11 cellular contexts compared by ENCODE assay signal in genomic region chr2:85445316-85446295, GRCh38. TPM values are rescaled to one million over a fixed set of nuclear protein-coding genes. Genes with fewer than 3 reads are reported as not detected.
DNase-seq lines count a peak whose midpoint lies in the region; ATAC-seq, FAIRE-seq and TF ChIP-seq lines count a peak whose summit lies in the region.
"Had no signal": no experiment of that assay in that cellular context is flagged by ENCODE, and none has a peak within 500 bp of the region (broad histone marks: within the 10 kb centered on the region; RNA-seq: fewer than 3 reads in every experiment).

No MANE protein-coding gene starts in this region.

- intact Hi-C loops in K562 (cut with micrococcal nuclease), result no loop called here
- intact Hi-C loops in right lobe of liver (cut with DNase I), result no loop called here
- intact Hi-C loops in vagina (cut with DNase I), result no loop called here

- peaks cover 4% of the 10 kb centered on the region for H3K4me1 Mint-ChIP-seq in endothelial cell (ENCODE audit: unreplicated experiment)

- H3K4me1 ChIP-seq in K562 (replicated peaks in 1 of 2; ENCODE audit: control insufficient read depth in 2 of 2, insufficient read depth in 2 of 2, low read length in 2 of 2) (peaks cover 13 to 14% of the 10 kb centered on the region in 2 experiments; a peak in 4 of 5 replicates), right lobe of liver (peaks cover 0 to 23% (median 8%) of the 10 kb centered on the region in 4 donors), vagina (peaks cover 20% of the 10 kb centered on the region)
- H3K4me1 ChIP-seq: HAP-1 had no signal

- no peaks in the 10 kb centered on the region for H3K79me2 ChIP-seq in K562 (ENCODE audit: control insufficient read depth, insufficient read depth, low read length)

- TF ChIP-seq POLR2A in K562 (conservative IDR thresholded peaks at IDR 0.05) (no peak), right lobe of liver (IDR thresholded peaks at IDR 0.05) (peak; percentile 15), vagina (IDR thresholded peaks at IDR 0.05) (no peak)

- H3K27ac ChIP-seq in K562 (ENCODE audit: extremely low read depth, low read depth, low read length) (no peak overlapping the region), right lobe of liver (peak overlapping the region; percentile 18 to 67 (median 65)), vagina (peak overlapping the region; percentile 31)

- H3K27me3 Mint-ChIP-seq in endothelial cell (ENCODE audit: unreplicated experiment), result peaks cover 4% of the 10 kb centered on the region

- ATAC-seq in K562 (peak; percentile 43), right lobe of liver (peak; percentile 87 to 94 (median 90)), HG03442 (IDR thresholded peaks at IDR 0.05; ENCODE audit: unreplicated experiment) (no peak), HG03097 (IDR thresholded peaks at IDR 0.05; ENCODE audit: low FRiP score, unreplicated experiment) (no peak)

- H3K36me3 Mint-ChIP-seq in endothelial cell (ENCODE audit: low read depth, unreplicated experiment), result no peaks in the 10 kb centered on the region
- H3K36me3 Mint-ChIP-seq: CD14-positive monocyte had no signal

- no peak overlapping the region for H3K4me3 Mint-ChIP-seq in endothelial cell (ENCODE audit: unreplicated experiment)
- H3K4me3 Mint-ChIP-seq: CD14-positive monocyte had no signal

- H3K4me2 ChIP-seq in K562 (ENCODE audit: insufficient read depth, low read length), result no peak overlapping the region

- no peaks in the 10 kb centered on the region for H4K20me1 ChIP-seq in K562 (replicated peaks; ENCODE audit: control insufficient read depth, insufficient read depth, low read length)

- no peaks in the 10 kb centered on the region for H3K36me3 ChIP-seq in K562 (ENCODE audit: control insufficient read depth, insufficient read depth, low read length)
- no peaks in the 10 kb centered on the region for H3K36me3 ChIP-seq in right lobe of liver
- no peaks in the 10 kb centered on the region for H3K36me3 ChIP-seq in vagina
- H3K36me3 ChIP-seq: HAP-1 had no signal

- H3K4me3 ChIP-seq in K562 (no peak overlapping the region), right lobe of liver (no peak overlapping the region), vagina (no peak overlapping the region)
- H3K4me3 ChIP-seq: HAP-1 had no signal

- no peak for TF ChIP-seq EP300 in K562 (IDR thresholded peaks at IDR 0.05; ENCODE audit: low read length)

- DNase-seq in NCI-H524 (lab: John Stamatoyannopoulos, UW) (peak; percentile 47 to 82), NCI-H524 treated with DMSO at 0.1 percent for 48 hours (lab: John Stamatoyannopoulos, UW) (no peak), K562 (ENCODE audit: extremely low read depth in 1 of 4, low spot score in 3 of 4) (no peak), right lobe of liver (peak; percentile 67 to 74 (median 72)), vagina (ENCODE audit: extremely low spot score in 2 of 2) (no peak), endothelial cell (ENCODE audit: low spot score) (no peak)

- POLR2A ChIA-PET in K562 (lab: Yijun Ruan, JAX), result interaction anchor here (0.5 to 63.9 kb wide), 13 partner anchors 8 to 117 kb away, joined by 3 to 1576 read pairs (median 3); partner anchors contain the start of gene MAT2A

- TF ChIP-seq RAD21 in K562 (CRISPR knock-in tag; conservative IDR thresholded peaks at IDR 0.05 in 1 of 2, IDR thresholded peaks at IDR 0.05 in 1 of 2), result no peak

- peak overlapping the region in 1 of 2 experiments; percentile 67; a peak in 2 of 4 replicates for H3K9ac ChIP-seq in K562 (ENCODE audit: insufficient read depth in 1 of 2, low read depth in 2 of 2, low read length in 2 of 2)

- TF ChIP-seq CTCF in K562 (IDR thresholded peaks at IDR 0.05 in 2 of 3, conservative IDR thresholded peaks at IDR 0.05 in 1 of 3; ENCODE audit: insufficient read depth in 2 of 3, low read depth in 1 of 3, low read length in 3 of 3) (no peak), right lobe of liver (IDR thresholded peaks at IDR 0.05) (no peak), vagina (IDR thresholded peaks at IDR 0.05) (no peak), endothelial cell (IDR thresholded peaks at IDR 0.05; ENCODE audit: unreplicated experiment) (no peak)

- FAIRE-seq in K562 (lab: Jason Lieb, UNC), result no peak

- H3K9me3 Mint-ChIP-seq in endothelial cell (ENCODE audit: unreplicated experiment), result no peaks in the 10 kb centered on the region
- H3K9me3 Mint-ChIP-seq: CD14-positive monocyte had no signal

- H3K27ac Mint-ChIP-seq in endothelial cell (ENCODE audit: unreplicated experiment), result no peak overlapping the region

- no peaks in the 10 kb centered on the region for H3K27me3 ChIP-seq in K562 (ENCODE audit: control insufficient read depth in 2 of 2, insufficient read depth in 2 of 2, low read length in 2 of 2)
- H3K27me3 ChIP-seq in right lobe of liver, result no peaks in the 10 kb centered on the region
- no peaks in the 10 kb centered on the region for H3K27me3 ChIP-seq in vagina

- WGBS in K562 (ENCODE audit: insufficient coverage, low coverage, missing lambda C conversion rate), result 72% methylated on average over 5 of the region's 5 CpGs
- 93% methylated on average over 5 of the region's 5 CpGs for WGBS in right lobe of liver (ENCODE audit: insufficient coverage, low coverage, low lambda C conversion rate, missing lambda C conversion rate)

- in situ Hi-C loops in K562 (cut with MboI), result no loop called here

- CTCF ChIA-PET in K562 (lab: Yijun Ruan, JAX; ENCODE audit: low intra/inter-chr PET ratio), result no interaction called here

- BruUV-seq in K562 (replicated peaks; lab: Mats Ljungman, UMichigan), result no TSS peak

- H2AFZ ChIP-seq in K562 (ENCODE audit: low read depth, low read length), result no peak overlapping the region

- H3K9me1 ChIP-seq in K562 (ENCODE audit: control insufficient read depth, insufficient read depth, low read length), result peaks cover 2% of the 10 kb centered on the region

- no peaks in the 10 kb centered on the region for H3K9me3 ChIP-seq in K562 (replicated peaks; ENCODE audit: control insufficient read depth, insufficient read depth, low read depth, low read length)
- no peaks in the 10 kb centered on the region for H3K9me3 ChIP-seq in right lobe of liver
- no peaks in the 10 kb centered on the region for H3K9me3 ChIP-seq in vagina
- H3K9me3 ChIP-seq: HAP-1 had no signal

TF ChIP-seq in K562, 482 proteins besides CTCF, POLR2A, EP300 and RAD21 (continues in another document):
- TF ChIP-seq ZNF280B (CRISPR knock-in tag; IDR thresholded peaks at IDR 0.05) (no peak), TFAM (CRISPR knock-in tag; conservative IDR thresholded peaks at IDR 0.05) (no peak)

RNA-seq across cellular contexts. Expression of gene SH2D6, which starts 27.1 kb away (rescaled TPM):
- total RNA-seq in K562 (2011; cell fraction: chromatin; rRNA removed; ENCODE audit: low replicate concordance), result 0.32 and 1.1 TPM in 2 replicates
- total RNA-seq in K562 (2011; cell fraction: nucleolus; rRNA removed), result 1.7 and 1.8 TPM in 2 replicates
- total RNA-seq in K562 (2011; cell fraction: nucleoplasm; rRNA removed), result 0.73 TPM in 1 of 2 replicates, not detected in the other
- total RNA-seq in K562 (2014; rRNA removed) (0.20 TPM in 1 of 2 replicates, not detected in the other), K562 (2014; rRNA removed; fragmentation: Illumina TruSeq; extraction: Trizol) (0.76 TPM in 1 of 2 replicates, not detected in the other), K562 (2015; rRNA removed; fragmentation: Illumina TruSeq; extraction: Trizol) (0.14 TPM in 1 of 2 replicates, not detected in the other), K562 (2021) (0.33 and 0.36 TPM in 2 replicates), right lobe of liver (1 to 10 TPM in 3 of 6 experiments, under 1 TPM in 1, not detected in 2; 0.40 to 3.7 (median 2.3) TPM), vagina (not detected), endothelial cell (ENCODE audit: unreplicated experiment) (0.33 TPM)
- polyA plus RNA-seq in K562 (2011; rRNA removed) (0.34 and 0.46 TPM in 2 replicates), K562 (2014; fragmentation: Illumina TruSeq; extraction: Trizol) (not detected in 2 replicates), K562 (2014; fragmentation: Nextera tagmentation; extraction: Ambion mirVana) (under 1 TPM; 0.07 to 0.21 TPM), K562 (2014; rRNA removed) (0.41 and 1.2 TPM in 2 replicates)
- polyA plus RNA-seq in K562 (2011; cell fraction: cytosol; rRNA removed), result 0.76 TPM in 1 of 2 replicates, not detected in the other
- polyA plus RNA-seq in K562 (2011; cell fraction: nucleus; rRNA removed), result 1.1 TPM in 2 replicates
- 0.55 and 1.0 TPM in 2 replicates for polyA plus RNA-seq in K562 (2012)
- polyA minus RNA-seq in K562 (2011; rRNA and poly(A)+ RNA removed), result 0.53 TPM in 1 of 2 replicates, not detected in the other
- not detected in 2 replicates for polyA minus RNA-seq in K562 (2011; cell fraction: cytosol; rRNA and poly(A)+ RNA removed)
- polyA minus RNA-seq in K562 (2011; cell fraction: nucleus; rRNA and poly(A)+ RNA removed), result 0.33 and 1.1 TPM in 2 replicates
- total RNA-seq: epithelial cell of proximal tubule had no signal
- polyA plus RNA-seq: CD14-positive monocyte had no signal

RNA-seq across cellular contexts. Expression of gene CAPG, which starts 35.4 kb away (rescaled TPM):
- 12.5 and 27.5 TPM in 2 replicates for total RNA-seq in K562 (2011; cell fraction: chromatin; rRNA removed; ENCODE audit: low replicate concordance)
- 22.3 and 22.9 TPM in 2 replicates for total RNA-seq in K562 (2011; cell fraction: nucleolus; rRNA removed)
- total RNA-seq in K562 (2011; cell fraction: nucleoplasm; rRNA removed), result 12.0 and 16.9 TPM in 2 replicates
- total RNA-seq in K562 (2014; rRNA removed) (59.5 and 80.5 TPM in 2 replicates), K562 (2014; rRNA removed; fragmentation: Illumina TruSeq; extraction: Trizol) (18.9 and 25.3 TPM in 2 replicates), K562 (2015; rRNA removed; fragmentation: Illumina TruSeq; extraction: Trizol) (82.9 and 85.5 TPM in 2 replicates), K562 (2021) (56.0 and 59.5 TPM in 2 replicates), right lobe of liver (10 to 100 TPM in 3 of 6 experiments, 1 to 10 TPM in 3; 3.3 to 17.4 (median 9.9) TPM), vagina (165 TPM), endothelial cell (ENCODE audit: unreplicated experiment) (76.4 TPM)
- polyA plus RNA-seq in K562 (2011; rRNA removed) (64.7 and 70.7 TPM in 2 replicates), K562 (2014; fragmentation: Illumina TruSeq; extraction: Trizol) (39.4 and 48.0 TPM in 2 replicates), K562 (2014; fragmentation: Nextera tagmentation; extraction: Ambion mirVana) (10 to 100 TPM; 10.6 to 21.7 TPM), K562 (2014; rRNA removed) (83.4 and 90.4 TPM in 2 replicates)
- polyA plus RNA-seq in K562 (2011; cell fraction: cytosol; rRNA removed), result 65.8 and 109 TPM in 2 replicates
- polyA plus RNA-seq in K562 (2011; cell fraction: nucleus; rRNA removed), result 41.7 and 43.1 TPM in 2 replicates
- polyA plus RNA-seq in K562 (2012), result 96.2 and 154 TPM in 2 replicates
- polyA minus RNA-seq in K562 (2011; rRNA and poly(A)+ RNA removed), result 14.5 and 26.8 TPM in 2 replicates
- polyA minus RNA-seq in K562 (2011; cell fraction: cytosol; rRNA and poly(A)+ RNA removed), result 16.9 and 25.1 TPM in 2 replicates
- polyA minus RNA-seq in K562 (2011; cell fraction: nucleus; rRNA and poly(A)+ RNA removed), result 11.3 and 15.8 TPM in 2 replicates

Comparison
In these comparisons a context has a peak if more than half of its experiments do, and no peak if none do; other contexts are left out.
1. DNase-seq: peak in NCI-H524 (2 of 2) and right lobe of liver (3 of 3); none in NCI-H524 treated with DMSO at 0.1 percent for 48 hours (single experiment), K562 (0 of 4), vagina (0 of 2) and endothelial cell (single experiment).
2. ATAC-seq: peak in K562 (single experiment) and right lobe of liver (4 of 4); none in HG03442 (single experiment) and HG03097 (single experiment).